ENCODE assay signal across 8 cellular contexts in the genomic region with DNA sequence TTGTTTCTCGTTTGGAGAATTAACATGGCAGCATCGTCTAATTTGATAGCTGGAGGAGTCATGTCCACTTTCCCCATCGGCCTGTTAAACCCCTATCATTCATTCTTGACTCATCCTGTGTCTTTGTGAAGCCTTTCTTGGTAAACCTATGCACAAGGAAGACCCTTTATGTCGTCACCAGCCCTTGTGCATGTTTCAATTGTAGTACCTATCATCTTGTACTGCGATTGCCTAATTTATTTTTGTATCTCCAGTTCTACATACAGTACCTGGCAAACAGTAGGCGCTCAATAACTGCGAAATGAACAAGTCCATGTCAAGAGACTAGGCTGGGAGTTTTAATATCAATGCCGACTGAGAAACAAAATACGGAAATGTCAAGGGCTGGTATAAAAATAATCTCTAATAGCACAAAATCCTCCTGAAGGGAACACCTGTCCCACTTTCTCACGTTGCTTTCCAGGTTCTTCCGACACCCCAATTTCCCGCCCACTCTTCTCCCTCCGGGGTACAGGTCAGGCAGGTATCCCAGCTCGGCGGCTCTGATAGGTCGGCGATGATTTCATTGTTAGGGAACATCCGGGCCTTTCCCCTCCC. TPM values are rescaled to one million over a fixed set of nuclear protein-coding genes. Genes with fewer than 3 reads are reported as not detected.
DNase-seq lines count a peak whose midpoint lies in the region; ATAC-seq and TF ChIP-seq lines count a peak whose summit lies in the region.

No MANE protein-coding gene starts in this region.

- H3K36me3 Mint-ChIP-seq in stimulated activated naive CD8-positive, alpha-beta T cell treated with anti-CD3 and anti-CD28 coated beads, Interleukin-15, Interleukin-2, amounts not matched to agents 100 ng/mL and 50 ng/mL, for 24 hours (ENCODE audit: low read depth): peaks cover 5% of the 10 kb centered on the region
- H3K36me3 Mint-ChIP-seq in brain (peaks cover 12% of the 10 kb centered on the region), mesothelial cell of epicardium (peaks cover 2% of the 10 kb centered on the region)

- peak overlapping the region; percentile 96 for H3K27ac Mint-ChIP-seq in stimulated activated naive CD8-positive, alpha-beta T cell treated with anti-CD3 and anti-CD28 coated beads, Interleukin-15, Interleukin-2, amounts not matched to agents 100 ng/mL and 50 ng/mL, for 24 hours
- H3K27ac Mint-ChIP-seq in brain: peak overlapping the region; percentile 95 to 99 (median 99)
- peak overlapping the region; percentile 99 for H3K27ac Mint-ChIP-seq in mesothelial cell of epicardium

- peaks cover 30% of the 10 kb centered on the region for H3K4me1 Mint-ChIP-seq in stimulated activated naive CD8-positive, alpha-beta T cell treated with anti-CD3 and anti-CD28 coated beads, Interleukin-15, Interleukin-2, amounts not matched to agents 100 ng/mL and 50 ng/mL, for 24 hours (ENCODE audit: low read depth)
- peaks cover 29% of the 10 kb centered on the region for H3K4me1 Mint-ChIP-seq in brain
- H3K4me1 Mint-ChIP-seq in mesothelial cell of epicardium: peaks cover 20% of the 10 kb centered on the region

- no peak for ATAC-seq in stimulated activated naive CD8-positive, alpha-beta T cell treated with anti-CD3 and anti-CD28 coated beads, Interleukin-15, Interleukin-2, amounts not matched to agents 100 U/mL and 50 U/mL, for 24 hours
- ATAC-seq in HG03342 (IDR thresholded peaks at IDR 0.05; ENCODE audit: unreplicated experiment) (no peak), HG03196 (IDR thresholded peaks at IDR 0.05; ENCODE audit: unreplicated experiment) (no peak), HG03520 (IDR thresholded peaks at IDR 0.05; ENCODE audit: unreplicated experiment) (no peak)

- peak overlapping the region; percentile 98 for H3K4me3 Mint-ChIP-seq in stimulated activated naive CD8-positive, alpha-beta T cell treated with anti-CD3 and anti-CD28 coated beads, Interleukin-15, Interleukin-2, amounts not matched to agents 100 ng/mL and 50 ng/mL, for 24 hours
- H3K4me3 Mint-ChIP-seq in brain (peak overlapping the region; percentile 92 to 100 (median 99)), mesothelial cell of epicardium (peak overlapping the region; percentile 96)

- H3K9me3 Mint-ChIP-seq in stimulated activated naive CD8-positive, alpha-beta T cell treated with anti-CD3 and anti-CD28 coated beads, Interleukin-15, Interleukin-2, amounts not matched to agents 100 ng/mL and 50 ng/mL, for 24 hours: peaks cover 3% of the 10 kb centered on the region
- H3K9me3 Mint-ChIP-seq in brain (peaks cover 10 to 25% (median 22%) of the 10 kb centered on the region in 5 experiments), mesothelial cell of epicardium (peaks cover 23% of the 10 kb centered on the region)

- no peak for DNase-seq in stimulated activated naive CD8-positive, alpha-beta T cell treated with anti-CD3 and anti-CD28 coated beads, Interleukin-15, Interleukin-2, amounts not matched to agents 100 U/mL and 50 U/mL, for 24 hours
- DNase-seq in mesothelial cell of epicardium (ENCODE audit: low spot score in 2 of 2, unreplicated experiment in 2 of 2) (no peak), GF-D8 (lab: John Stamatoyannopoulos, UW) (no peak)

- H3K27me3 Mint-ChIP-seq in stimulated activated naive CD8-positive, alpha-beta T cell treated with anti-CD3 and anti-CD28 coated beads, Interleukin-15, Interleukin-2, amounts not matched to agents 100 ng/mL and 50 ng/mL, for 24 hours: no peaks in the 10 kb centered on the region
- H3K27me3 Mint-ChIP-seq in brain: peaks cover 11% of the 10 kb centered on the region
- H3K27me3 Mint-ChIP-seq in mesothelial cell of epicardium (ENCODE audit: low read depth): no peaks in the 10 kb centered on the region

- TF ChIP-seq CTCF in brain (conservative IDR thresholded peaks at IDR 0.05) (no peak), mesothelial cell of epicardium (IDR thresholded peaks at IDR 0.05; ENCODE audit: unreplicated experiment) (no peak)

RNA-seq across cellular contexts. Expression of a gene that starts 1.3 kb away (rescaled TPM):
- polyA plus RNA-seq in brain (ENCODE audit: insufficient read depth, low read depth, low replicate concordance): 24.2 TPM
- total RNA-seq in mesothelial cell of epicardium: 36.4 to 43.4 TPM (median 37.4 TPM) in 3 replicates
